Comparison of ENCODE assay signal across 22 cellular contexts in genomic region chr9:27967236-27967635, GRCh38.
"Had no signal": no experiment of that assay in that cellular context is flagged by ENCODE, and none has a peak within 500 bp of the region (broad histone marks: within the 10 kb centered on the region; RNA-seq: fewer than 3 reads in every experiment).

No MANE protein-coding gene starts in this region.

- H3K27me3 ChIP-seq: SJSA1 had no signal

- H3K27me3 Mint-ChIP-seq: IgD-negative memory B cell had no signal

- H3K4me1 Mint-ChIP-seq: IgD-negative memory B cell had no signal

- H3K4me3 ChIP-seq: K562, SJSA1, SK-N-MC had no signal

- H3K36me3 ChIP-seq: SJSA1 had no signal

- H3K9me3 Mint-ChIP-seq: IgD-negative memory B cell had no signal

- H3K27ac ChIP-seq: HL-60, KMS-11, SJSA1, SK-N-MC had no signal

- H3K9ac ChIP-seq: KMS-11 had no signal

- H3K9me3 ChIP-seq: SJSA1 had no signal

- DNase-seq: Kasumi-1, MV-4-11, NCI-H1048, NCI-H1105, NCI-H146, NCI-H1694 treated with DMSO at 0.1 percent for 48 hours, NCI-H1930, NCI-H2081, NCI-H2107, NCI-H2227 treated with DMSO at 0.1 percent for 48 hours, NCI-H524, NCI-H526 treated with DMSO at 0.1 percent for 48 hours, NCI-H774, Right ventricle myocardium superior, SIG-M5 had no signal

- H3K27ac Mint-ChIP-seq: IgD-negative memory B cell had no signal

- H3K4me1 ChIP-seq: SJSA1 had no signal

- ATAC-seq: K562, Panc1 had no signal

- H3K4me3 Mint-ChIP-seq: IgD-negative memory B cell had no signal
